1 cellular context compared by ENCODE assay signal in genomic region chr3:98021821-98022220, GRCh38.
A peak's percentile ranks its signal among the peaks of the same experiment; 100 is the strongest.
TF ChIP-seq lines count a peak whose summit lies in the region.

No MANE protein-coding gene starts in this region.

TF ChIP-seq in HepG2, 621 proteins besides CTCF, POLR2A, EP300 and RAD21:
- TF ChIP-seq NPAS2 (CRISPR knock-in tag; IDR thresholded peaks at IDR 0.05; ENCODE audit: borderline replicate concordance): no peak
- TF ChIP-seq MNT (IDR thresholded peaks at IDR 0.05): peak; percentile 39
- no peak for TF ChIP-seq ZNF549 (CRISPR knock-in tag; IDR thresholded peaks at IDR 0.05)
